Comparison of ENCODE assay signal across 30 cellular contexts in the genomic region with DNA sequence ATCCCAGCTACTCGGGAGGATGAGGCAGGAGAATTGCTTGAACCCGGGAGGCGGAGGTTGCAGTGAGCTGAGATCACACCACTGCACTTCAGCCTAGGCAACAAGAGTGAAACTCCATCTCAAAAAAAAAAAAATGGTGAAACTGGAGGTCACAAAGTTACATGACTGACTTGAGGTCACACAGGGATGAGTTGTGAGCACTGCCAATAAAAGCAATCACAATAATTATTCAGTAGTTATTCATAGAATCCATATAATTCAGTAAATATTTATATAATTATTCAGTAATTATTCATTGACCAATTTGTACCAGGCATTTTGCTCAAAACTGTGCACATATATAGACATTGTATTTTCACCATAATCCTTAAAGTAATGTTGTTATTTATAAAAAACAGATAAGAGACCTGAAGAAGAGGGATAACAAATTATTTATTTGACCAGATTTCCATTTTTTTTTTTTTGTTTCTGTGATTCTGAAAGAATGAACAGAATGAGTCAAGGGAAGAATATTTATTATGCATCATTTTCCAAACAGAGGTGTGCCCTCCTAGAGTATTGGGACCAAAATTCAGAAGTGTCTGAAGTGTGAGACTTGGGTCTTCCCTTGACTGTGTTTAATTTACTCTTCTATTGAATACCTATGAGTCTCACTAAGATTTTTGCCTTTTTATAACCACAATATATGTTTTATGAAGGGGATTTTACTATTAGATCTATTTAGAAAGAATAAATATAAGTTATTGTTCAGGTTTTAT.
"Had no signal": no experiment of that assay in that cellular context is flagged by ENCODE, and none has a peak within 500 bp of the region (broad histone marks: within the 10 kb centered on the region; RNA-seq: fewer than 3 reads in every experiment).

No MANE protein-coding gene starts in this region.

- H3K36me3 ChIP-seq: neutrophil, ovary, spleen, suprapubic skin, tibial artery, transverse colon, upper lobe of right lung, uterus had no signal

- DNase-seq: naive thymus-derived CD8-positive, alpha-beta T cell; nephron progenitor cell; nucleus accumbens; ovary; posterior cingulate gyrus; psoas muscle; right cardiac atrium; spleen; stimulated activated CD4-positive, alpha-beta T cell treated with anti-CD3 and anti-CD28 coated beads, Interleukin-12 subunit alpha, Interleukin-12 subunit beta, amount 100 ng/mL, for 4 hours; stimulated activated CD4-positive, alpha-beta T cell treated with anti-CD3 and anti-CD28 coated beads, Interleukin-1b, Interleukin-23, amount 100 ng/mL, for 48 hours; stimulated activated CD4-positive, alpha-beta T cell treated with anti-CD3 and anti-CD28 coated beads, Interleukin-4, amount 100 ng/mL, for 1 hour; stimulated activated CD4-positive, alpha-beta T cell treated with anti-CD3 and anti-CD28 coated beads, Interleukin-4, amount 100 ng/mL, for 4 hours; stimulated activated CD8-positive, alpha-beta memory T cell treated with anti-CD3 and anti-CD28 coated beads, Interleukin-4, amount 100 ng/mL, for 48 hours; stimulated activated naive CD4-positive, alpha-beta T cell; stimulated activated naive CD8-positive, alpha-beta T cell treated with anti-CD3 and anti-CD28 coated beads, Interleukin-15, amount 100 ng/mL, for 72 hours; stimulated activated naive CD8-positive, alpha-beta T cell treated with anti-CD3 and anti-CD28 coated beads, Interleukin-15, Interleukin-2, amounts not matched to agents 100 U/mL and 50 U/mL, for 24 hours; substantia nigra; testis; tibial artery; transverse colon; upper lobe of right lung; uterus had no signal

- H3K4me2 ChIP-seq: smooth muscle cell had no signal

- H3K9me3 ChIP-seq: neutrophil, ovary, psoas muscle, spleen, suprapubic skin, testis, tibial artery, transverse colon, upper lobe of right lung, uterus had no signal

- H2AFZ ChIP-seq: parathyroid adenoma had no signal

- H3K27ac ChIP-seq: neutrophil, ovary, parathyroid adenoma, psoas muscle, skin epidermis, spleen, suprapubic skin, testis, tibial artery, transverse colon, upper lobe of right lung, uterus had no signal

- ATAC-seq: naive thymus-derived CD8-positive, alpha-beta T cell; natural killer cell treated with Interleukin-12 subunit alpha and Interleukin-12 subunit beta and Interleukin-15 and Interleukin-18, amount 100 ng/mL, for 72 hours; psoas muscle; right cardiac atrium; sciatic nerve; stimulated activated memory B cell treated with anti-CD40 and anti-IgM and Interleukin-4, amounts not matched to agents 10 μg/mL and 1 μg/mL and 100 μg/mL, for 72 hours; stimulated activated naive CD8-positive, alpha-beta T cell treated with anti-CD3 and anti-CD28 coated beads, Interleukin-15, amount 100 ng/mL, for 72 hours; stimulated activated naive CD8-positive, alpha-beta T cell treated with anti-CD3 and anti-CD28 coated beads, Interleukin-15, Interleukin-2, amounts not matched to agents 100 U/mL and 50 U/mL, for 24 hours; upper lobe of right lung had no signal

- H3K27me3 ChIP-seq: ovary, suprapubic skin, testis, tibial artery, transverse colon, upper lobe of right lung, uterus had no signal

- H3K4me3 ChIP-seq: ovary, psoas muscle, skin epidermis, smooth muscle cell, spleen, suprapubic skin, testis, tibial artery, transverse colon, upper lobe of right lung, uterus had no signal

- H3K79me2 ChIP-seq: parathyroid adenoma had no signal

- H3K4me1 ChIP-seq: parathyroid adenoma, psoas muscle, spleen, suprapubic skin, testis, tibial artery, transverse colon, upper lobe of right lung, uterus had no signal
